ENCODE assay signal across 15 cellular contexts in genomic region chr2:86012017-86012712, GRCh38.
"Had no signal": no experiment of that assay in that cellular context is flagged by ENCODE, and none has a peak within 500 bp of the region (broad histone marks: within the 10 kb centered on the region; RNA-seq: fewer than 3 reads in every experiment).

No MANE protein-coding gene starts in this region.

- ATAC-seq: activated CD4-positive, alpha-beta T cell treated with anti-CD3 and anti-CD28 coated beads for 36 hours; gastroesophageal sphincter; naive thymus-derived CD8-positive, alpha-beta T cell had no signal

- H3K27me3 Mint-ChIP-seq: activated CD4-positive, alpha-beta T cell treated with anti-CD3 and anti-CD28 coated beads for 36 hours; naive thymus-derived CD8-positive, alpha-beta T cell had no signal

- H3K79me2 ChIP-seq: hepatocyte had no signal

- H3K27ac Mint-ChIP-seq: activated CD4-positive, alpha-beta memory T cell treated with anti-CD3 and anti-CD28 coated beads, Interleukin-2, amount 10 ng/mL, durations not matched to agents 7 days and 5 days; activated CD4-positive, alpha-beta T cell treated with anti-CD3 and anti-CD28 coated beads for 36 hours; activated naive CD4-positive, alpha-beta T cell treated with anti-CD3 and anti-CD28 coated beads for 36 hours; naive thymus-derived CD8-positive, alpha-beta T cell had no signal

- H3K27me3 ChIP-seq: adrenal gland, gastroesophageal sphincter, hepatocyte, pancreas, transverse colon had no signal

- H3K4me3 ChIP-seq: adrenal gland, gastroesophageal sphincter, hepatocyte, lung, pancreas, skin epidermis, transverse colon had no signal

- H3K4me3 Mint-ChIP-seq: activated CD4-positive, alpha-beta memory T cell treated with anti-CD3 and anti-CD28 coated beads, Interleukin-2, amount 10 ng/mL, durations not matched to agents 7 days and 5 days; activated CD4-positive, alpha-beta T cell treated with anti-CD3 and anti-CD28 coated beads for 36 hours; activated naive CD4-positive, alpha-beta T cell treated with anti-CD3 and anti-CD28 coated beads for 36 hours; naive thymus-derived CD8-positive, alpha-beta T cell had no signal

- H3K27ac ChIP-seq: adrenal gland, epithelial cell of prostate, gastroesophageal sphincter, hepatocyte, pancreas, transverse colon, VCaP had no signal

- DNase-seq: activated CD4-positive, alpha-beta memory T cell treated with anti-CD3 and anti-CD28 coated beads, Interleukin-2, amount 10 ng/mL, durations not matched to agents 7 days and 5 days; activated CD4-positive, alpha-beta T cell treated with anti-CD3 and anti-CD28 coated beads for 36 hours; activated naive CD4-positive, alpha-beta T cell treated with anti-CD3 and anti-CD28 coated beads for 36 hours; adrenal gland; central memory CD4-positive, alpha-beta T cell; effector memory CD4-positive, alpha-beta T cell had no signal

- H3K4me2 ChIP-seq: hepatocyte had no signal

- H3K36me3 ChIP-seq: adrenal gland, gastroesophageal sphincter, pancreas, transverse colon had no signal

- H3K4me1 ChIP-seq: adrenal gland, gastroesophageal sphincter, pancreas had no signal

- H3K9me3 ChIP-seq: adrenal gland, pancreas had no signal
